ENCODE assay signal across 1 cellular context in the genomic region with DNA sequence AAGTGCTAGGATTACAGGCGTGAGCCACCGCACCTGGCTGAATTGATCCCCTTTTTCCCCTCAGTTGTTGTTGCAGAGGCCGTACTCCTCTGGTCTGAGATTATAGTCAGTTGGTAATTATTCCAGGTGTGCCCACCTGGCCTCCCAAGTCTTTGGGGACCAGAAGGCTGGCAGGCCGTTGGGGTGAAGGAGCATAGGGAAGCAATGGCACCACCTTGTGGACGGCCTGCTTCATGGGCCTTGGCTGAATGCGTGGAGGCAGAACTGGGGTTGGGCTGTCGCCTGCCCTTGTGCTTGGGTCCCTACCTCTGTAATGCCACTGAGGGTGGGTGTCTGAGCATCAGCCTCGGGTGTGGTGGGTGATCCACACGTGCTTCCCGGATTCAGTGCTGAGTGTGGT.
TF ChIP-seq lines count a peak whose summit lies in the region.

No MANE protein-coding gene starts in this region.

TF ChIP-seq in endothelial cell of umbilical vein, 7 proteins besides CTCF, POLR2A, EP300 and RAD21 (continued from another document):
- TF ChIP-seq POLR2AphosphoS5 (IDR thresholded peaks at IDR 0.05; ENCODE audit: insufficient read depth, low read depth, low read length) = no peak
- TF ChIP-seq JUN (IDR thresholded peaks at IDR 0.05; ENCODE audit: borderline replicate concordance, insufficient read depth, insufficient read length, low read depth) = no peak
- TF ChIP-seq FOS (IDR thresholded peaks at IDR 0.05; ENCODE audit: borderline replicate concordance, insufficient read depth, low read length) = no peak
- no peak for TF ChIP-seq EZH2 (IDR thresholded peaks at IDR 0.05; ENCODE audit: borderline replicate concordance, low read depth, low read length, severe bottlenecking)
